In the genomic region with DNA sequence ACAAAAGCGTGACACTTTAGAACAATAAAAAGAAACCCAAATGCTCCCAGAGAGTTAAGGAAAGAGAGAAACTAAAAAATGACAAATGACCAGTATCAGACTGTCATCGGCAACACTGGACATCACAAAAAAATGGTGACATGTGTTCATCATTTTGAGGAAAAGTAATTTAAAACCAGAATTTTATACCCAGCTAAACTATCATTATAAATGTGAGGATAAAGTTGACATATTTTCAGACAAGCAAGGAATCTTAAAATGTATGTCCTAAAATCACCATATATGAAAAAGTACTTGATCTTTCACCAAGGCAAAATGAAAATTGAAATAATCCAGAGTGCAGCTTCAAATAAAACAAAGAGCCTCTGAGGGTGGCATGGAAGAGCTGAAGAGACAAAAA, we compare ENCODE assay signal across 1 cellular context.
TF ChIP-seq lines count a peak whose summit lies in the region.

No MANE protein-coding gene starts in this region.

TF ChIP-seq in HepG2, 621 proteins besides CTCF, POLR2A, EP300 and RAD21:
- TF ChIP-seq DPF2 (CRISPR knock-in tag; IDR thresholded peaks at IDR 0.05; ENCODE audit: borderline replicate concordance, low read depth): no peak
- no peak for TF ChIP-seq ZNF562 (CRISPR knock-in tag; IDR thresholded peaks at IDR 0.05; ENCODE audit: borderline replicate concordance)
- no peak for TF ChIP-seq ZNF350 (CRISPR knock-in tag; IDR thresholded peaks at IDR 0.05; ENCODE audit: borderline replicate concordance, low read depth)
- TF ChIP-seq ZFP1 (CRISPR knock-in tag; IDR thresholded peaks at IDR 0.05): peak; percentile 99
- TF ChIP-seq, protein P1, sequence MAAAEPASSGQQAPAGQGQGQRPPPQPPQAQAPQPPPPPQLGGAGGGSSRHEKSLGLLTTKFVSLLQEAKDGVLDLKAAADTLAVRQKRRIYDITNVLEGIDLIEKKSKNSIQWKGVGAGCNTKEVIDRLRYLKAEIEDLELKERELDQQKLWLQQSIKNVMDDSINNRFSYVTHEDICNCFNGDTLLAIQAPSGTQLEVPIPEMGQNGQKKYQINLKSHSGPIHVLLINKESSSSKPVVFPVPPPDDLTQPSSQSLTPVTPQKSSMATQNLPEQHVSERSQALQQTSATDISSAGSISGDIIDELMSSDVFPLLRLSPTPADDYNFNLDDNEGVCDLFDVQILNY (CRISPR knock-in tag; conservative IDR thresholded peaks at IDR 0.05): no peak
- TF ChIP-seq SSRP1 (CRISPR knock-in tag; IDR thresholded peaks at IDR 0.05): no peak
- TF ChIP-seq, protein P2, sequence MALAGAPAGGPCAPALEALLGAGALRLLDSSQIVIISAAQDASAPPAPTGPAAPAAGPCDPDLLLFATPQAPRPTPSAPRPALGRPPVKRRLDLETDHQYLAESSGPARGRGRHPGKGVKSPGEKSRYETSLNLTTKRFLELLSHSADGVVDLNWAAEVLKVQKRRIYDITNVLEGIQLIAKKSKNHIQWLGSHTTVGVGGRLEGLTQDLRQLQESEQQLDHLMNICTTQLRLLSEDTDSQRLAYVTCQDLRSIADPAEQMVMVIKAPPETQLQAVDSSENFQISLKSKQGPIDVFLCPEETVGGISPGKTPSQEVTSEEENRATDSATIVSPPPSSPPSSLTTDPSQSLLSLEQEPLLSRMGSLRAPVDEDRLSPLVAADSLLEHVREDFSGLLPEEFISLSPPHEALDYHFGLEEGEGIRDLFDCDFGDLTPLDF (CRISPR knock-in tag; IDR thresholded peaks at IDR 0.05): no peak
- no peak for TF ChIP-seq ZNF224 (CRISPR knock-in tag; IDR thresholded peaks at IDR 0.05)
- TF ChIP-seq BCL3 (CRISPR knock-in tag; IDR thresholded peaks at IDR 0.05): no peak
TF ChIP-seq in HepG2: peak in this region for 1.
